ENCODE assay signal across 27 cellular contexts in the genomic region with DNA sequence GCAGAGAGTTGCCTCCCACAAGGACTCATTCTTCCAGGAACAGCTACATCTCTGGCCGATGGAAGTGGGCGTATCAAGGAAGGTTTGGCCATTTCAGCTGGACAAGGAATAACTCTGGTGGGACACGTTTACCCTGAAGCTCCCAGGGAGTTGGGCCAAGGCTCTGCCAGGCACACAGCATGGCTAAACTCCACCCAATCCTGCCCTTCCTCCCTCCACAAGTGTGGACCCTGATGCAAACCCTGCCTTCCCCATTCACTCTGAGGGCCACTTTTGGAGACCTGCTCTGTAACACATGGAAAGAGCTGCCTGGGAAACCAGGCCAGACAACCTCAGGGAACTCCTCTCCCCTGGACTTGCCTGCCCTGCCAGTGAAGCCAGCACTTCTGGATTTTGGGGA.
"Had no signal": no experiment of that assay in that cellular context is flagged by ENCODE, and none has a peak within 500 bp of the region (broad histone marks: within the 10 kb centered on the region; RNA-seq: fewer than 3 reads in every experiment).

No MANE protein-coding gene starts in this region.

- H3K27ac ChIP-seq: heart left ventricle, left ventricle myocardium inferior, pancreas, prostate gland, sigmoid colon, tibial nerve, upper lobe of left lung had no signal

- H3K4me1 Mint-ChIP-seq: immature natural killer cell; naive thymus-derived CD4-positive, alpha-beta T cell; stimulated activated memory B cell treated with anti-CD40 and anti-IgM and Interleukin-4, amounts not matched to agents 10 μg/mL and 1 μg/mL and 100 μg/mL, for 72 hours; stimulated activated naive CD8-positive, alpha-beta T cell treated with anti-CD3 and anti-CD28 coated beads, Interleukin-15, amount 100 ng/mL, for 72 hours had no signal

- ATAC-seq: heart left ventricle; left colon; mucosa of descending colon; naive thymus-derived CD4-positive, alpha-beta T cell; natural killer cell treated with Interleukin-12 subunit alpha and Interleukin-12 subunit beta and Interleukin-15 and Interleukin-18, amount 100 ng/mL, for 72 hours; pancreas; right cardiac atrium; stimulated activated memory B cell treated with anti-CD40 and anti-IgM and Interleukin-4, amounts not matched to agents 10 μg/mL and 1 μg/mL and 100 μg/mL, for 72 hours; stimulated activated naive CD8-positive, alpha-beta T cell treated with anti-CD3 and anti-CD28 coated beads, Interleukin-15, amount 100 ng/mL, for 72 hours had no signal

- H3K36me3 Mint-ChIP-seq: immature natural killer cell; natural killer cell treated with Interleukin-12 subunit alpha and Interleukin-12 subunit beta and Interleukin-15 and Interleukin-18, amount 100 ng/mL, for 72 hours; stimulated activated memory B cell treated with anti-CD40 and anti-IgM and Interleukin-4, amounts not matched to agents 10 μg/mL and 1 μg/mL and 100 μg/mL, for 72 hours had no signal

- DNase-seq: hypothalamus; immature natural killer cell; left colon; left ventricle myocardium inferior; mesendoderm; midbrain; mucosa of descending colon; naive thymus-derived CD4-positive, alpha-beta T cell; pancreas; retina; right cardiac atrium; sigmoid colon; small intestine; stimulated activated CD4-positive, alpha-beta T cell treated with anti-CD3 and anti-CD28 coated beads, Interleukin-1b, Interleukin-23, amount 100 ng/mL, for 48 hours; stimulated activated CD4-positive, alpha-beta T cell treated with anti-CD3 and anti-CD28 coated beads, Interleukin-2, amount 100 ng/mL, for 48 hours; stimulated activated CD4-positive, alpha-beta T cell treated with anti-CD3 and anti-CD28 coated beads, Interleukin-4, amount 100 ng/mL, for 4 hours; stimulated activated CD8-positive, alpha-beta memory T cell treated with anti-CD3 and anti-CD28 coated beads, Interleukin-4, amount 100 ng/mL, for 48 hours; stimulated activated naive CD4-positive, alpha-beta T cell treated with Interleukin-2 at 50 U/mL for 16 hours; stimulated activated naive CD8-positive, alpha-beta T cell treated with anti-CD3 and anti-CD28 coated beads, Interleukin-15, amount 100 ng/mL, for 72 hours; substantia nigra; upper lobe of left lung had no signal

- H3K27ac Mint-ChIP-seq: immature natural killer cell; naive thymus-derived CD4-positive, alpha-beta T cell; natural killer cell treated with Interleukin-12 subunit alpha and Interleukin-12 subunit beta and Interleukin-15 and Interleukin-18, amount 100 ng/mL, for 72 hours; stimulated activated memory B cell treated with anti-CD40 and anti-IgM and Interleukin-4, amounts not matched to agents 10 μg/mL and 1 μg/mL and 100 μg/mL, for 72 hours; stimulated activated naive CD8-positive, alpha-beta T cell treated with anti-CD3 and anti-CD28 coated beads, Interleukin-15, amount 100 ng/mL, for 72 hours had no signal

- H3K36me3 ChIP-seq: heart left ventricle, left ventricle myocardium inferior, pancreas, prostate gland, sigmoid colon, upper lobe of left lung had no signal

- H3K27me3 ChIP-seq: pancreas, sigmoid colon, tibial nerve, upper lobe of left lung had no signal

- H3K4me3 ChIP-seq: heart left ventricle, left ventricle myocardium inferior, lung, mucosa of descending colon, pancreas, prostate gland, sigmoid colon, tibial nerve, upper lobe of left lung had no signal

- H3K9me3 ChIP-seq: mucosa of descending colon, pancreas, prostate gland had no signal

- H3K27me3 Mint-ChIP-seq: natural killer cell treated with Interleukin-12 subunit alpha and Interleukin-12 subunit beta and Interleukin-15 and Interleukin-18, amount 100 ng/mL, for 72 hours; stimulated activated memory B cell treated with anti-CD40 and anti-IgM and Interleukin-4, amounts not matched to agents 10 μg/mL and 1 μg/mL and 100 μg/mL, for 72 hours; stimulated activated naive CD8-positive, alpha-beta T cell treated with anti-CD3 and anti-CD28 coated beads, Interleukin-15, amount 100 ng/mL, for 72 hours had no signal

- H3K4me1 ChIP-seq: heart left ventricle, left ventricle myocardium inferior, pancreas, prostate gland, sigmoid colon, tibial nerve, upper lobe of left lung had no signal

- H3K4me3 Mint-ChIP-seq: immature natural killer cell; naive thymus-derived CD4-positive, alpha-beta T cell; natural killer cell treated with Interleukin-12 subunit alpha and Interleukin-12 subunit beta and Interleukin-15 and Interleukin-18, amount 100 ng/mL, for 72 hours; stimulated activated memory B cell treated with anti-CD40 and anti-IgM and Interleukin-4, amounts not matched to agents 10 μg/mL and 1 μg/mL and 100 μg/mL, for 72 hours; stimulated activated naive CD8-positive, alpha-beta T cell treated with anti-CD3 and anti-CD28 coated beads, Interleukin-15, amount 100 ng/mL, for 72 hours had no signal
